ENCODE assay signal across 9 cellular contexts in genomic region chr2:229407170-229407569, GRCh38.
DNase-seq lines count a peak whose midpoint lies in the region; ATAC-seq and TF ChIP-seq lines count a peak whose summit lies in the region.
"Had no signal": no experiment of that assay in that cellular context is flagged by ENCODE, and none has a peak within 500 bp of the region (broad histone marks: within the 10 kb centered on the region; RNA-seq: fewer than 3 reads in every experiment).

No MANE protein-coding gene starts in this region.

- DNase-seq in NCI-H748 (lab: John Stamatoyannopoulos, UW; ENCODE audit: unreplicated experiment) (peak; percentile 46), esophagus muscularis mucosa (ENCODE audit: extremely low spot score) (no peak), ovary (peak; percentile 74 to 92 (median 89)), HUDEP-2 (lab: John Stamatoyannopoulos, UW; ENCODE audit: unreplicated experiment in 76 of 76) (no peak), NCI-H1694 (lab: John Stamatoyannopoulos, UW) (no peak)
- no peak for DNase-seq in activated CD8-positive, alpha-beta T cell treated with anti-CD3 and anti-CD28 coated beads for 36 hours

- H3K4me3 Mint-ChIP-seq in activated CD8-positive, alpha-beta T cell treated with anti-CD3 and anti-CD28 coated beads for 36 hours = no peak overlapping the region
- H3K4me3 Mint-ChIP-seq: activated naive CD4-positive, alpha-beta T cell treated with anti-CD3 and anti-CD28 coated beads, Interleukin-2, amount 50 U/mL, for 24 hours had no signal

- intact Hi-C loops in esophagus muscularis mucosa (cut with DNase I) (no loop called here), ovary (cut with DNase I) (no loop called here)
- intact Hi-C loops in activated CD8-positive, alpha-beta T cell treated with anti-CD3 and anti-CD28 coated beads for 36 hours (cut with micrococcal nuclease) = no loop called here

- POLR2A ChIA-PET in activated CD8-positive, alpha-beta T cell treated with anti-CD3 and anti-CD28 coated beads for 36 hours (lab: Charles Lee) = no interaction called here

- TF ChIP-seq EP300 in esophagus muscularis mucosa (IDR thresholded peaks at IDR 0.05) = no peak
- peak; percentile 63 for TF ChIP-seq EP300 in ovary (IDR thresholded peaks at IDR 0.05)

- H3K27me3 ChIP-seq in BLaER1 treated with 17β-estradiol and CSF1 and Interleukin-3, amounts not matched to agents 10 nM and 100 nM = no peaks in the 10 kb centered on the region
- H3K27me3 ChIP-seq in esophagus muscularis mucosa (no peaks in the 10 kb centered on the region), ovary (no peaks in the 10 kb centered on the region)

- TF ChIP-seq POLR2A in esophagus muscularis mucosa (IDR thresholded peaks at IDR 0.05; ENCODE audit: low read depth) (no peak), ovary (IDR thresholded peaks at IDR 0.05) (no peak)

- H3K36me3 ChIP-seq in BLaER1 treated with 17β-estradiol and CSF1 and Interleukin-3, amounts not matched to agents 10 nM and 100 nM = peaks cover 0 to 5% (median 0%) of the 10 kb centered on the region in 11 experiments; a peak in 3 of 22 replicates
- H3K36me3 ChIP-seq in esophagus muscularis mucosa = no peaks in the 10 kb centered on the region
- no peaks in the 10 kb centered on the region for H3K36me3 ChIP-seq in ovary

- ATAC-seq in activated CD8-positive, alpha-beta T cell treated with anti-CD3 and anti-CD28 coated beads for 36 hours = no peak
- no peak for ATAC-seq in GM18868 (IDR thresholded peaks at IDR 0.05; ENCODE audit: unreplicated experiment)

- peak overlapping the region in 7 of 11 experiments; percentile 61 to 95 (median 86); a peak in 12 of 22 replicates for H3K9ac ChIP-seq in BLaER1 treated with 17β-estradiol and CSF1 and Interleukin-3, amounts not matched to agents 10 nM and 100 nM

- H3K4me2 ChIP-seq in BLaER1 treated with 17β-estradiol and CSF1 and Interleukin-3, amounts not matched to agents 10 nM and 100 nM = peak overlapping the region in 7 of 11 experiments; percentile 44 to 86 (median 81); a peak in 13 of 22 replicates

- CTCF ChIA-PET in activated CD8-positive, alpha-beta T cell treated with anti-CD3 and anti-CD28 coated beads for 36 hours (lab: Charles Lee) = no interaction called here

- no peaks in the 10 kb centered on the region for H3K4me1 Mint-ChIP-seq in activated CD8-positive, alpha-beta T cell treated with anti-CD3 and anti-CD28 coated beads for 36 hours (ENCODE audit: low read depth)
- H3K4me1 Mint-ChIP-seq: activated naive CD4-positive, alpha-beta T cell treated with anti-CD3 and anti-CD28 coated beads, Interleukin-2, amount 50 U/mL, for 24 hours had no signal

- TF ChIP-seq CTCF in esophagus muscularis mucosa (IDR thresholded peaks at IDR 0.05) = no peak
- no peak for TF ChIP-seq CTCF in ovary (IDR thresholded peaks at IDR 0.05)
- TF ChIP-seq CTCF in activated CD8-positive, alpha-beta T cell treated with anti-CD3 and anti-CD28 coated beads for 36 hours (IDR thresholded peaks at IDR 0.05) = no peak

- no peaks in the 10 kb centered on the region for H3K36me3 Mint-ChIP-seq in activated CD8-positive, alpha-beta T cell treated with anti-CD3 and anti-CD28 coated beads for 36 hours (ENCODE audit: low read depth)
- H3K36me3 Mint-ChIP-seq: activated naive CD4-positive, alpha-beta T cell treated with anti-CD3 and anti-CD28 coated beads, Interleukin-2, amount 50 U/mL, for 24 hours had no signal

- peaks cover 0 to 25% (median 0%) of the 10 kb centered on the region in 11 experiments; a peak in 9 of 22 replicates for H3K9me3 ChIP-seq in BLaER1 treated with 17β-estradiol and CSF1 and Interleukin-3, amounts not matched to agents 10 nM and 100 nM (replicated peaks in 1 of 11)
- H3K9me3 ChIP-seq in esophagus muscularis mucosa (no peaks in the 10 kb centered on the region), ovary (no peaks in the 10 kb centered on the region)

- H3K4me3 ChIP-seq in BLaER1 treated with 17β-estradiol and CSF1 and Interleukin-3, amounts not matched to agents 10 nM and 100 nM = no peak overlapping the region
- H3K4me3 ChIP-seq in esophagus muscularis mucosa (no peak overlapping the region), ovary (no peak overlapping the region)

- H4K20me1 ChIP-seq in BLaER1 treated with 17β-estradiol and CSF1 and Interleukin-3, amounts not matched to agents 10 nM and 100 nM = no peaks in the 10 kb centered on the region

- WGBS in esophagus muscularis mucosa = 63% methylated on average over 13 of the region's 13 CpGs
- WGBS in ovary, 3 donors = 3 to 17% (median 5%) methylated on average over 13 of the region's 13 CpGs

- peak overlapping the region in 10 of 11 experiments; percentile 68 to 100 (median 96); a peak in 18 of 22 replicates for H3K27ac ChIP-seq in BLaER1 treated with 17β-estradiol and CSF1 and Interleukin-3, amounts not matched to agents 10 nM and 100 nM
- H3K27ac ChIP-seq in esophagus muscularis mucosa (replicated peaks in 1 of 4) (peak overlapping the region; percentile 68 to 75 (median 71)), ovary (peak overlapping the region; percentile 28 to 74)

- H3K4me1 ChIP-seq in BLaER1 treated with 17β-estradiol and CSF1 and Interleukin-3, amounts not matched to agents 10 nM and 100 nM = peaks cover 0 to 94% (median 48%) of the 10 kb centered on the region in 10 experiments; a peak in 18 of 20 replicates
- peaks cover 6 to 26% (median 24%) of the 10 kb centered on the region in 4 donors for H3K4me1 ChIP-seq in esophagus muscularis mucosa
- peaks cover 12% of the 10 kb centered on the region for H3K4me1 ChIP-seq in ovary (ENCODE audit: insufficient read depth)

- H3K27ac Mint-ChIP-seq in activated CD8-positive, alpha-beta T cell treated with anti-CD3 and anti-CD28 coated beads for 36 hours = no peak overlapping the region
- H3K27ac Mint-ChIP-seq: activated naive CD4-positive, alpha-beta T cell treated with anti-CD3 and anti-CD28 coated beads, Interleukin-2, amount 50 U/mL, for 24 hours had no signal

- H3K9me3 Mint-ChIP-seq in activated CD8-positive, alpha-beta T cell treated with anti-CD3 and anti-CD28 coated beads for 36 hours = peaks cover 2% of the 10 kb centered on the region

- no peaks in the 10 kb centered on the region for H3K27me3 Mint-ChIP-seq in activated CD8-positive, alpha-beta T cell treated with anti-CD3 and anti-CD28 coated beads for 36 hours

Comparison
In these comparisons a context has a peak if more than half of its experiments do, and no peak if none do; other contexts are left out.
1. DNase-seq: peak in NCI-H748 (single experiment) and ovary (5 of 5); none in esophagus muscularis mucosa (single experiment), activated CD8-positive, alpha-beta T cell treated with anti-CD3 and anti-CD28 coated beads for 36 hours (single experiment), HUDEP-2 (0 of 76) and NCI-H1694 (single experiment).
2. Peak in every context shown above with its lines, with median percentiles within 50 percentile points of each other: H3K27ac ChIP-seq.